ENCODE assay signal across 19 cellular contexts in the genomic region with DNA sequence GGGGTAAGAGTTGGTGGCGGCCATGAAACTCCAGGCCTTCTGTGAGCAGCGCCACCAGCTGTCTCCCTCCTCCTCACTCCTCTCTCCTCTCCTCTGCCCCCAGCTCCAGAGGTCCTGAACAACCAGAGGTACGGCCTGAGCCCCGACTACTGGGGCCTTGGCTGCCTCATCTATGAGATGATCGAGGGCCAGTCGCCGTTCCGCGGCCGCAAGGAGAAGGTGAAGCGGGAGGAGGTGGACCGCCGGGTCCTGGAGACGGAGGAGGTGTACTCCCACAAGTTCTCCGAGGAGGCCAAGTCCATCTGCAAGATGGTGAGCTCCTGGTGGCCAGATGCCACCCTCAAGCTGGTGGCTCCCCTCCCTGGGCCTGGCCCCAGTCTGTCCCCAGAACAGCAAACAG.
"Had no signal": no experiment of that assay in that cellular context is flagged by ENCODE, and none has a peak within 500 bp of the region (broad histone marks: within the 10 kb centered on the region; RNA-seq: fewer than 3 reads in every experiment).

No MANE protein-coding gene starts in this region.

- ATAC-seq: activated CD8-positive, alpha-beta T cell treated with anti-CD3 and anti-CD28 coated beads for 36 hours; activated naive CD8-positive, alpha-beta T cell treated with anti-CD3 and anti-CD28 coated beads, Interleukin-2, amount 50 U/mL, for 24 hours; activated T-cell treated with anti-CD3 and anti-CD28 coated beads, Interleukin-2, amount 50 U/mL, for 4 hours; esophagus mucosa; natural killer cell; right lobe of liver; WTC11 had no signal

- H3K36me3 Mint-ChIP-seq: natural killer cell, WTC11 had no signal

- H3K4me3 Mint-ChIP-seq: activated CD4-positive, alpha-beta T cell treated with anti-CD3 and anti-CD28 coated beads, Interleukin-2, amount 10 ng/mL, durations not matched to agents 7 days and 5 days; activated CD8-positive, alpha-beta T cell treated with anti-CD3 and anti-CD28 coated beads for 36 hours; activated naive CD4-positive, alpha-beta T cell treated with anti-CD3 and anti-CD28 coated beads, Interleukin-2, amount 50 U/mL, for 24 hours; activated naive CD8-positive, alpha-beta T cell treated with anti-CD3 and anti-CD28 coated beads, Interleukin-2, amount 50 U/mL, for 24 hours; activated T-cell treated with anti-CD3 and anti-CD28 coated beads, Interleukin-2, amount 50 U/mL, for 4 hours; natural killer cell; stimulated activated naive CD8-positive, alpha-beta T cell treated with anti-CD3 and anti-CD28 coated beads, Interleukin-15, Interleukin-2, amounts not matched to agents 100 ng/mL and 50 ng/mL, for 24 hours; WTC11 had no signal

- H3K9me3 ChIP-seq: right lobe of liver, upper lobe of left lung had no signal

- H3K9me3 Mint-ChIP-seq: activated CD4-positive, alpha-beta T cell treated with anti-CD3 and anti-CD28 coated beads, Interleukin-2, amount 10 ng/mL, durations not matched to agents 7 days and 5 days; activated CD8-positive, alpha-beta T cell treated with anti-CD3 and anti-CD28 coated beads for 36 hours; activated naive CD4-positive, alpha-beta T cell treated with anti-CD3 and anti-CD28 coated beads, Interleukin-2, amount 50 U/mL, for 24 hours; activated naive CD8-positive, alpha-beta T cell treated with anti-CD3 and anti-CD28 coated beads, Interleukin-2, amount 50 U/mL, for 24 hours; activated T-cell treated with anti-CD3 and anti-CD28 coated beads, Interleukin-2, amount 50 U/mL, for 4 hours; activated T-helper 2 cell treated with anti-CD3 and anti-CD28 coated beads, Interferon-gamma antibody, Interleukin-2, Interleukin-4, amounts not matched to agents 10 μg/mL and 5 μg/mL and 100 μg/mL, durations not matched to agents 14 hours and 24 hours and 36 hours; natural killer cell; stimulated activated naive CD8-positive, alpha-beta T cell treated with anti-CD3 and anti-CD28 coated beads, Interleukin-15, Interleukin-2, amounts not matched to agents 100 ng/mL and 50 ng/mL, for 24 hours had no signal

- H3K4me1 ChIP-seq: right lobe of liver had no signal

- H3K36me3 ChIP-seq: right lobe of liver had no signal

- DNase-seq: activated CD4-positive, alpha-beta T cell treated with anti-CD3 and anti-CD28 coated beads for 1 hour; activated CD4-positive, alpha-beta T cell treated with anti-CD3 and anti-CD28 coated beads, Interleukin-2, amount 10 ng/mL, durations not matched to agents 7 days and 5 days; activated CD8-positive, alpha-beta T cell treated with anti-CD3 and anti-CD28 coated beads for 36 hours; activated naive CD8-positive, alpha-beta T cell treated with anti-CD3 and anti-CD28 coated beads, Interleukin-2, amount 50 U/mL, for 24 hours; activated T-cell treated with anti-CD3 and anti-CD28 coated beads, Interleukin-2, amount 50 U/mL, for 4 hours; amygdala; central memory CD4-positive, alpha-beta T cell; foreskin fibroblast; mesenchymal stem cell; natural killer cell; stimulated activated CD4-positive, alpha-beta T cell treated with anti-CD3 and anti-CD28 coated beads, Interleukin-2, amount 100 ng/mL, for 48 hours; T-helper 2 cell had no signal

- H3K4me3 ChIP-seq: right lobe of liver, upper lobe of left lung had no signal

- H3K27ac ChIP-seq: right lobe of liver had no signal

- H3K27ac Mint-ChIP-seq: activated CD4-positive, alpha-beta T cell treated with anti-CD3 and anti-CD28 coated beads, Interleukin-2, amount 10 ng/mL, durations not matched to agents 7 days and 5 days; activated CD8-positive, alpha-beta T cell treated with anti-CD3 and anti-CD28 coated beads for 36 hours; activated naive CD8-positive, alpha-beta T cell treated with anti-CD3 and anti-CD28 coated beads, Interleukin-2, amount 50 U/mL, for 24 hours; activated T-helper 2 cell treated with anti-CD3 and anti-CD28 coated beads, Interferon-gamma antibody, Interleukin-2, Interleukin-4, amounts not matched to agents 10 μg/mL and 5 μg/mL and 100 μg/mL, durations not matched to agents 14 hours and 24 hours and 36 hours; natural killer cell; stimulated activated naive CD8-positive, alpha-beta T cell treated with anti-CD3 and anti-CD28 coated beads, Interleukin-15, Interleukin-2, amounts not matched to agents 100 ng/mL and 50 ng/mL, for 24 hours; WTC11 had no signal

- H3K27me3 ChIP-seq: right lobe of liver, upper lobe of left lung had no signal

- H3K27me3 Mint-ChIP-seq: activated CD4-positive, alpha-beta T cell treated with anti-CD3 and anti-CD28 coated beads, Interleukin-2, amount 10 ng/mL, durations not matched to agents 7 days and 5 days; activated CD8-positive, alpha-beta T cell treated with anti-CD3 and anti-CD28 coated beads for 36 hours; activated naive CD4-positive, alpha-beta T cell treated with anti-CD3 and anti-CD28 coated beads, Interleukin-2, amount 50 U/mL, for 24 hours; activated naive CD8-positive, alpha-beta T cell treated with anti-CD3 and anti-CD28 coated beads, Interleukin-2, amount 50 U/mL, for 24 hours; stimulated activated naive CD8-positive, alpha-beta T cell treated with anti-CD3 and anti-CD28 coated beads, Interleukin-15, Interleukin-2, amounts not matched to agents 100 ng/mL and 50 ng/mL, for 24 hours had no signal
